In the genomic region with DNA sequence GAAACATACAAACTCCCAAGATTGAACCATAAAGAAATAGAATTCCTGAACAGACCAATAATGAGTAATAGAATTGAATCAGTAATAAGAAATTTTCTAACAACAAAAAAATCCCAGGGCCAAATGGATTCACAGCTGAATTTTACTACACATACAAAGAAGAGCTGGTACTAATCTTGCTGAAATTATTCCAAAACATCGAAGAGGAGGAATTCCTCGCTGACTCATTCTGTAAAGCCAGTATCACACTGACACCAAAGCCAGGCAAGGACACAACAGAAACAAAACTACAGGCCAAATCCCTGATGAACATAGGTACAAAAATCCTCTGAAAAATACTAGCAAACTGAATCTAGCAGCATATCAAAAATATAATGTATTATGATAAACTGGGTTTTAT, we compare ENCODE assay signal across 16 cellular contexts.
DNase-seq lines count a peak whose midpoint lies in the region; ATAC-seq and TF ChIP-seq lines count a peak whose summit lies in the region.
"Had no signal": no experiment of that assay in that cellular context is flagged by ENCODE, and none has a peak within 500 bp of the region (broad histone marks: within the 10 kb centered on the region; RNA-seq: fewer than 3 reads in every experiment).

No MANE protein-coding gene starts in this region.

- DNase-seq in BJ (ENCODE audit: low read depth) (peak; percentile 16), GM23338 (ENCODE audit: low spot score) (no peak), amniotic epithelial cell (ENCODE audit: low read depth) (peak; percentile 6), non-pigmented ciliary epithelial cell (ENCODE audit: low read depth) (peak; percentile 13), ascending aorta (ENCODE audit: low spot score in 2 of 2) (no peak), NCI-H2107 treated with DMSO at 0.1 percent for 48 hours (lab: John Stamatoyannopoulos, UW; ENCODE audit: unreplicated experiment) (no peak)
- DNase-seq: C1 segment of cervical spinal cord, Kasumi-1, NCI-H1417 treated with DMSO at 0.1 percent for 48 hours, NCI-H2081 treated with DMSO at 0.1 percent for 48 hours, NCI-H2227 treated with DMSO at 0.1 percent for 48 hours, NCI-H524 treated with DMSO at 0.1 percent for 48 hours, T-helper 9 cell had no signal

- H3K4me3 ChIP-seq in BJ (ENCODE audit: low read depth, low read length) (no peak overlapping the region), GM23338 (no peak overlapping the region), ascending aorta (no peak overlapping the region)

- no peak overlapping the region for H2AFZ ChIP-seq in GM23338

- CTCF ChIA-PET in BJ (lab: Yijun Ruan, JAX): no interaction called here

- POLR2A ChIA-PET in BJ (lab: Charles Lee): no interaction called here

- H4K20me1 ChIP-seq in GM23338 (replicated peaks; ENCODE audit: insufficient read depth): no peaks in the 10 kb centered on the region

- H3K79me2 ChIP-seq in GM23338 (replicated peaks; ENCODE audit: insufficient read depth): no peaks in the 10 kb centered on the region

- ATAC-seq in GM23338 (no peak), GM19328 (IDR thresholded peaks at IDR 0.05; ENCODE audit: unreplicated experiment) (no peak)
- ATAC-seq: Panc1 had no signal

- H3K36me3 ChIP-seq in BJ (ENCODE audit: control insufficient read depth, insufficient read depth, low read length): no peaks in the 10 kb centered on the region
- no peaks in the 10 kb centered on the region; the same call in 1 of the 2 replicates for H3K36me3 ChIP-seq in GM23338 (ENCODE audit: insufficient read depth)
- H3K36me3 ChIP-seq in ascending aorta: no peaks in the 10 kb centered on the region

- H3K9me3 ChIP-seq in ascending aorta: no peaks in the 10 kb centered on the region

- 0 out of 2 replicates have a peak overlapping the region, but pooled peaks have one; percentile 20 for H3K27ac Mint-ChIP-seq in GM23338
- H3K27ac Mint-ChIP-seq: IgD-negative memory B cell had no signal

- H3F3A ChIP-seq in GM23338 (replicated peaks; ENCODE audit: low read depth): no peaks in the 10 kb centered on the region

- intact Hi-C loops in ascending aorta (cut with DNase I): no loop called here

- H3K27me3 ChIP-seq in BJ (ENCODE audit: control insufficient read depth, insufficient read depth, low read length) (no peaks in the 10 kb centered on the region), GM23338 (ENCODE audit: insufficient read depth) (no peaks in the 10 kb centered on the region), ascending aorta (no peaks in the 10 kb centered on the region)

- H3K27ac ChIP-seq in GM23338 (ENCODE audit: low read depth): no peak overlapping the region
- no peak overlapping the region for H3K27ac ChIP-seq in ascending aorta

- H3K27me3 Mint-ChIP-seq in GM23338 (ENCODE audit: insufficient read depth, low read depth, poor library complexity): peaks cover 4% of the 10 kb centered on the region
- H3K27me3 Mint-ChIP-seq: IgD-negative memory B cell had no signal

- no peak overlapping the region for H3K4me3 Mint-ChIP-seq in GM23338
- H3K4me3 Mint-ChIP-seq: IgD-negative memory B cell had no signal

- no peak for TF ChIP-seq CTCF in BJ (IDR thresholded peaks at IDR 0.05; ENCODE audit: insufficient read depth, low read depth, low read length)
- no peak for TF ChIP-seq CTCF in GM23338 (conservative IDR thresholded peaks at IDR 0.05; ENCODE audit: low read depth in 2 of 2)
- TF ChIP-seq CTCF in ascending aorta (IDR thresholded peaks at IDR 0.05): no peak

- no peaks in the 10 kb centered on the region for H3K4me1 Mint-ChIP-seq in GM23338
- H3K4me1 Mint-ChIP-seq: IgD-negative memory B cell had no signal

- H3K9me3 Mint-ChIP-seq in GM23338: peaks cover 34% of the 10 kb centered on the region

- peaks cover 20% of the 10 kb centered on the region for H3K36me3 Mint-ChIP-seq in GM23338 (ENCODE audit: low read depth)

- no peaks in the 10 kb centered on the region for H3K4me1 ChIP-seq in GM23338 (ENCODE audit: insufficient read depth)
- H3K4me1 ChIP-seq in ascending aorta: no peaks in the 10 kb centered on the region

- peaks cover 12% of the 10 kb centered on the region for H3K9me2 ChIP-seq in GM23338 (ENCODE audit: insufficient read depth)

- no peak overlapping the region for H3K4me2 ChIP-seq in GM23338

TF ChIP-seq in GM23338, 12 proteins besides CTCF, POLR2A, EP300 and RAD21 (continues in another document):
- TF ChIP-seq, protein P1, sequence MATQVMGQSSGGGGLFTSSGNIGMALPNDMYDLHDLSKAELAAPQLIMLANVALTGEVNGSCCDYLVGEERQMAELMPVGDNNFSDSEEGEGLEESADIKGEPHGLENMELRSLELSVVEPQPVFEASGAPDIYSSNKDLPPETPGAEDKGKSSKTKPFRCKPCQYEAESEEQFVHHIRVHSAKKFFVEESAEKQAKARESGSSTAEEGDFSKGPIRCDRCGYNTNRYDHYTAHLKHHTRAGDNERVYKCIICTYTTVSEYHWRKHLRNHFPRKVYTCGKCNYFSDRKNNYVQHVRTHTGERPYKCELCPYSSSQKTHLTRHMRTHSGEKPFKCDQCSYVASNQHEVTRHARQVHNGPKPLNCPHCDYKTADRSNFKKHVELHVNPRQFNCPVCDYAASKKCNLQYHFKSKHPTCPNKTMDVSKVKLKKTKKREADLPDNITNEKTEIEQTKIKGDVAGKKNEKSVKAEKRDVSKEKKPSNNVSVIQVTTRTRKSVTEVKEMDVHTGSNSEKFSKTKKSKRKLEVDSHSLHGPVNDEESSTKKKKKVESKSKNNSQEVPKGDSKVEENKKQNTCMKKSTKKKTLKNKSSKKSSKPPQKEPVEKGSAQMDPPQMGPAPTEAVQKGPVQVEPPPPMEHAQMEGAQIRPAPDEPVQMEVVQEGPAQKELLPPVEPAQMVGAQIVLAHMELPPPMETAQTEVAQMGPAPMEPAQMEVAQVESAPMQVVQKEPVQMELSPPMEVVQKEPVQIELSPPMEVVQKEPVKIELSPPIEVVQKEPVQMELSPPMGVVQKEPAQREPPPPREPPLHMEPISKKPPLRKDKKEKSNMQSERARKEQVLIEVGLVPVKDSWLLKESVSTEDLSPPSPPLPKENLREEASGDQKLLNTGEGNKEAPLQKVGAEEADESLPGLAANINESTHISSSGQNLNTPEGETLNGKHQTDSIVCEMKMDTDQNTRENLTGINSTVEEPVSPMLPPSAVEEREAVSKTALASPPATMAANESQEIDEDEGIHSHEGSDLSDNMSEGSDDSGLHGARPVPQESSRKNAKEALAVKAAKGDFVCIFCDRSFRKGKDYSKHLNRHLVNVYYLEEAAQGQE (IDR thresholded peaks at IDR 0.05; ENCODE audit: unreplicated experiment): no peak
- TF ChIP-seq EZH2phosphoT487 (IDR thresholded peaks at IDR 0.05; ENCODE audit: unreplicated experiment) (no peak), ZNF114 (CRISPR knock-in tag; IDR thresholded peaks at IDR 0.05) (no peak), ZNF331 (CRISPR knock-in tag; IDR thresholded peaks at IDR 0.05; ENCODE audit: low read depth) (no peak), NANOG (IDR thresholded peaks at IDR 0.05; ENCODE audit: borderline replicate concordance) (no peak), STAT1 (IDR thresholded peaks at IDR 0.05; ENCODE audit: unreplicated experiment) (no peak), JUNB (IDR thresholded peaks at IDR 0.05; ENCODE audit: unreplicated experiment) (no peak)
- TF ChIP-seq, protein P2, sequence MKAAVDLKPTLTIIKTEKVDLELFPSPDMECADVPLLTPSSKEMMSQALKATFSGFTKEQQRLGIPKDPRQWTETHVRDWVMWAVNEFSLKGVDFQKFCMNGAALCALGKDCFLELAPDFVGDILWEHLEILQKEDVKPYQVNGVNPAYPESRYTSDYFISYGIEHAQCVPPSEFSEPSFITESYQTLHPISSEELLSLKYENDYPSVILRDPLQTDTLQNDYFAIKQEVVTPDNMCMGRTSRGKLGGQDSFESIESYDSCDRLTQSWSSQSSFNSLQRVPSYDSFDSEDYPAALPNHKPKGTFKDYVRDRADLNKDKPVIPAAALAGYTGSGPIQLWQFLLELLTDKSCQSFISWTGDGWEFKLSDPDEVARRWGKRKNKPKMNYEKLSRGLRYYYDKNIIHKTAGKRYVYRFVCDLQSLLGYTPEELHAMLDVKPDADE (IDR thresholded peaks at IDR 0.05): no peak

Comparison
In these comparisons a context has a peak if more than half of its experiments do, and no peak if none do; other contexts are left out.
1. DNase-seq: peak in BJ (single experiment), amniotic epithelial cell (single experiment) and non-pigmented ciliary epithelial cell (single experiment); none in GM23338 (single experiment), ascending aorta (0 of 2) and NCI-H2107 treated with DMSO at 0.1 percent for 48 hours (single experiment).